In genomic region chr7:121005996-121006565, GRCh38 we compare ENCODE assay signal across 22 cellular contexts. TPM values are rescaled to one million over a fixed set of nuclear protein-coding genes. Genes with fewer than 3 reads are reported as not detected.
DNase-seq lines count a peak whose midpoint lies in the region; ATAC-seq and TF ChIP-seq lines count a peak whose summit lies in the region.
"Had no signal": no experiment of that assay in that cellular context is flagged by ENCODE, and none has a peak within 500 bp of the region (broad histone marks: within the 10 kb centered on the region; RNA-seq: fewer than 3 reads in every experiment).

No MANE protein-coding gene starts in this region.

- H3K79me1 ChIP-seq in IMR-90 (ENCODE audit: low read depth in 1 of 2, low read length in 2 of 2) = peaks cover 44 to 71% of the 10 kb centered on the region in 2 experiments

- dilution Hi-C loops in IMR-90 (cut with HindIII; ENCODE audit: low sequenced_read_pairs, unreplicated experiment) = no loop called here

- no peaks in the 10 kb centered on the region for H3K36me3 ChIP-seq in IMR-90 (ENCODE audit: control insufficient read depth, insufficient read depth, low read length)
- H3K36me3 ChIP-seq in colonic mucosa = no peaks in the 10 kb centered on the region
- no peaks in the 10 kb centered on the region for H3K36me3 ChIP-seq in mucosa of rectum (ENCODE audit: control insufficient read depth in 2 of 2, insufficient read depth in 2 of 2, low read length in 2 of 2)
- H3K36me3 ChIP-seq in skeletal muscle satellite cell (ENCODE audit: insufficient read depth, low read length) = no peaks in the 10 kb centered on the region
- H3K36me3 ChIP-seq: left lung had no signal

- peak overlapping the region; percentile 41; the same call in 1 of the 2 replicates for H3K4me2 ChIP-seq in IMR-90 (ENCODE audit: low read depth, low read length)
- H3K4me2 ChIP-seq in skeletal muscle satellite cell (ENCODE audit: low read length) = peak overlapping the region; percentile 15

- H3K56ac ChIP-seq in IMR-90 (ENCODE audit: extremely low read depth, insufficient read depth, low read length) = no peak overlapping the region

- WGBS in IMR-90 (ENCODE audit: extremely low coverage in 2 of 2, insufficient read length in 1 of 2), 2 experiments = no CpG with 5 or more reads among the region's 4 CpGs

- H3K4me1 ChIP-seq in IMR-90 (ENCODE audit: control insufficient read depth, insufficient read depth, low read length) (peaks cover 18% of the 10 kb centered on the region), colonic mucosa (no peaks in the 10 kb centered on the region), mucosa of rectum (ENCODE audit: control insufficient read depth in 2 of 2, insufficient read depth in 2 of 2, low read length in 2 of 2) (no peaks in the 10 kb centered on the region), skeletal muscle satellite cell (ENCODE audit: control insufficient read depth, insufficient read depth, low read length) (peaks cover 48% of the 10 kb centered on the region)

- H3K9me3 ChIP-seq in IMR-90 (ENCODE audit: control insufficient read depth, insufficient read depth, low read length) = no peaks in the 10 kb centered on the region
- no peaks in the 10 kb centered on the region for H3K9me3 ChIP-seq in colonic mucosa
- no peaks in the 10 kb centered on the region for H3K9me3 ChIP-seq in mucosa of rectum (ENCODE audit: control insufficient read depth in 2 of 2, low read length in 2 of 2)
- no peaks in the 10 kb centered on the region for H3K9me3 ChIP-seq in skeletal muscle satellite cell (replicated peaks; ENCODE audit: low read length)
- H3K9me3 ChIP-seq: left lung had no signal

- H2BK120ac ChIP-seq in IMR-90 (ENCODE audit: low read depth, low read length) = 0 out of 2 replicates have a peak overlapping the region, but pooled peaks have one; percentile 24

- no peak overlapping the region for H2BK5ac ChIP-seq in IMR-90 (ENCODE audit: low read depth, low read length, poor library complexity, severe bottlenecking)

- 0 out of 4 replicates have a peak overlapping the region, but pooled peaks of 1 of the 2 experiments have one; percentile 16 for H4K8ac ChIP-seq in IMR-90 (ENCODE audit: low read depth in 2 of 2, low read length in 2 of 2)

- no peak overlapping the region for H2BK20ac ChIP-seq in IMR-90 (ENCODE audit: low read depth, low read length)

- no peak overlapping the region for H2AK9ac ChIP-seq in IMR-90 (replicated peaks; ENCODE audit: low read depth, low read length, poor library complexity)

- TF ChIP-seq RAD21 in IMR-90 (IDR thresholded peaks at IDR 0.05; ENCODE audit: low read length) = no peak

- DNase-seq in IMR-90 (no peak), colonic mucosa (no peak), SIG-M5 treated with dmso at 0.1 percent for 504 hours (lab: John Stamatoyannopoulos, UW; ENCODE audit: unreplicated experiment) (no peak)
- DNase-seq in activated effector memory CD4-positive, alpha-beta T cell treated with anti-CD3 and anti-CD28 coated beads, Interleukin-2, amount 50 U/mL, for 16 hours = no peak
- DNase-seq: activated CD4-positive, alpha-beta T cell treated with anti-CD3 and anti-CD28 coated beads, Interleukin-2, amount 50 U/mL, for 4 hours; activated naive CD4-positive, alpha-beta T cell treated with anti-CD3 and anti-CD28 coated beads, Interleukin-2, amount 10 ng/mL, durations not matched to agents 7 days and 5 days; activated T-cell treated with anti-CD3 and anti-CD28 coated beads for 4 hours; HCEC 1CT; left lung; NCI-H1048; NCI-H2029 treated with DMSO at 0.1 percent for 48 hours; NCI-H446 treated with DMSO at 0.1 percent for 48 hours; NK-92 treated with Interleukin-12 subunit alpha and Interleukin-12 subunit beta, amount 100 ng/mL, for 24 hours; retina; stimulated activated CD4-positive, alpha-beta T cell treated with anti-CD3 and anti-CD28 coated beads, Interleukin-1b, Interleukin-23, amount 100 ng/mL, for 48 hours; stimulated activated naive CD8-positive, alpha-beta T cell treated with anti-CD3 and anti-CD28 coated beads, Interleukin-15, amount 100 ng/mL, for 72 hours; T-cell had no signal

- H3K27ac ChIP-seq in IMR-90 (ENCODE audit: insufficient read depth, low read length) (no peak overlapping the region), colonic mucosa (peak overlapping the region; percentile 6), mucosa of rectum (ENCODE audit: low read depth in 2 of 2, low read length in 2 of 2) (peak overlapping the region; percentile 34 to 57)
- H3K27ac ChIP-seq: left lung had no signal

- H3K9ac ChIP-seq in IMR-90 (ENCODE audit: low read depth, low read length) (no peak overlapping the region), colonic mucosa (ENCODE audit: low read depth in 2 of 2, low read length in 2 of 2) (no peak overlapping the region), mucosa of rectum (ENCODE audit: low read depth in 1 of 2, low read length in 2 of 2) (no peak overlapping the region), skeletal muscle satellite cell (ENCODE audit: low read depth, low read length) (no peak overlapping the region)

- no peak for TF ChIP-seq CTCF in IMR-90 (conservative IDR thresholded peaks at IDR 0.05; ENCODE audit: low read depth, low read length)
- TF ChIP-seq CTCF in colonic mucosa (IDR thresholded peaks at IDR 0.05) = no peak

- H4K20me1 ChIP-seq in IMR-90 (ENCODE audit: insufficient read depth, low read length) = peaks cover 9% of the 10 kb centered on the region; the same call in 1 of the 2 replicates

- no peak overlapping the region for H2AFZ ChIP-seq in IMR-90 (replicated peaks; ENCODE audit: low read length, poor library complexity)

- no peak for TF ChIP-seq POLR2A in IMR-90 (IDR thresholded peaks at IDR 0.05; ENCODE audit: low read depth, low read length)

- ATAC-seq in IMR-90 (ENCODE audit: low read depth) = no peak
- ATAC-seq in GM18870 (IDR thresholded peaks at IDR 0.05; ENCODE audit: unreplicated experiment) = no peak
- ATAC-seq in HG03196 (IDR thresholded peaks at IDR 0.05; ENCODE audit: unreplicated experiment) = no peak
- ATAC-seq: left lung; natural killer cell treated with Interleukin-12 subunit alpha and Interleukin-12 subunit beta and Interleukin-15 and Interleukin-18, amount 100 ng/mL, for 72 hours; stimulated activated naive CD8-positive, alpha-beta T cell treated with anti-CD3 and anti-CD28 coated beads, Interleukin-15, amount 100 ng/mL, for 72 hours; T-cell had no signal

- intact Hi-C loops in IMR-90 (cut with micrococcal nuclease) = no loop called here
- intact Hi-C loops in colonic mucosa (cut with DNase I) = no loop called here

- H3K4me3 ChIP-seq in IMR-90 (ENCODE audit: insufficient read depth, low read depth, low read length) (no peak overlapping the region), colonic mucosa (no peak overlapping the region), mucosa of rectum (ENCODE audit: low read length in 2 of 2) (no peak overlapping the region), skeletal muscle satellite cell (ENCODE audit: low read length) (no peak overlapping the region)
- H3K4me3 ChIP-seq: left lung had no signal

- H3K27me3 ChIP-seq in IMR-90 (ENCODE audit: control insufficient read depth, insufficient read depth, low read length) (no peaks in the 10 kb centered on the region), colonic mucosa (no peaks in the 10 kb centered on the region), mucosa of rectum (ENCODE audit: control insufficient read depth in 2 of 2, insufficient read depth in 2 of 2, low read length in 2 of 2) (no peaks in the 10 kb centered on the region), skeletal muscle satellite cell (ENCODE audit: control insufficient read depth, insufficient read depth, low read length) (no peaks in the 10 kb centered on the region)
- H3K27me3 ChIP-seq: left lung had no signal

- H4K91ac ChIP-seq in IMR-90 (ENCODE audit: insufficient read depth, low read depth, low read length) = no peak overlapping the region

- H3K23ac ChIP-seq in IMR-90 (ENCODE audit: low read depth, low read length) = 0 out of 2 replicates have a peak overlapping the region, but pooled peaks have one; percentile 18

- H3K18ac ChIP-seq in IMR-90 (ENCODE audit: low read depth, low read length) = peak overlapping the region; percentile 67; the same call in 1 of the 2 replicates

- no peak overlapping the region for H3K4ac ChIP-seq in IMR-90 (ENCODE audit: low read depth, low read length)

- peak overlapping the region; percentile 37; the same call in 1 of the 2 replicates for H4K5ac ChIP-seq in IMR-90 (ENCODE audit: low read depth, low read length)

- H2AK5ac ChIP-seq in IMR-90 (ENCODE audit: low read depth, low read length) = no peak overlapping the region

- POLR2A ChIA-PET in IMR-90 (lab: Charles Lee; ENCODE audit: unreplicated experiment) = no interaction called here

- H2BK15ac ChIP-seq in IMR-90 (ENCODE audit: low read depth, low read length) = no peak overlapping the region

- CTCF ChIA-PET in IMR-90 (lab: Yijun Ruan, JAX) = interaction anchor here (0.6 to 1.1 kb wide), 4 partner anchors 10 to 199 kb away, joined by 3 to 4 read pairs (median 3); no protein-coding TSS in a partner anchor

- H3K14ac ChIP-seq in IMR-90 (replicated peaks; ENCODE audit: low read depth, low read length) = no peak overlapping the region; the same call in 1 of the 2 replicates

- H3K9me1 ChIP-seq in IMR-90 (ENCODE audit: insufficient read depth, low read length) = peaks cover 18% of the 10 kb centered on the region

- in situ Hi-C loops in IMR-90 (cut with MboI; ENCODE audit: low sequenced_read_pairs) = no loop called here

- BruUV-seq in IMR-90 (replicated peaks; lab: Mats Ljungman, UMichigan) = no TSS peak

TF ChIP-seq in IMR-90, 13 proteins besides CTCF, POLR2A, EP300 and RAD21 (continues in another document):
- no peak for TF ChIP-seq MXI1 (IDR thresholded peaks at IDR 0.05; ENCODE audit: borderline replicate concordance, low read depth, low read length)
- no peak for TF ChIP-seq CHD1 (IDR thresholded peaks at IDR 0.05; ENCODE audit: low read depth, low read length)
- no peak for TF ChIP-seq NFE2L2 (IDR thresholded peaks at IDR 0.05; ENCODE audit: low read depth, low read length)
- no peak for TF ChIP-seq MAZ (IDR thresholded peaks at IDR 0.05; ENCODE audit: borderline replicate concordance, low read depth, low read length)
- no peak for TF ChIP-seq RCOR1 (IDR thresholded peaks at IDR 0.05; ENCODE audit: insufficient replicate concordance, low read length)
- TF ChIP-seq FOS (IDR thresholded peaks at IDR 0.05; ENCODE audit: low read depth, low read length) = no peak

RNA-seq across cellular contexts. Expression of gene CPED1, which starts 17.6 kb away (rescaled TPM):
- total RNA-seq in IMR-90 (2012; rRNA removed) = 96.8 and 102 TPM in 2 replicates
- polyA plus RNA-seq in IMR-90 (2012; rRNA removed) = 28.7 and 31.2 TPM in 2 replicates
- 11.9 and 18.5 TPM in 2 replicates for polyA plus RNA-seq in IMR-90 (2012; cell fraction: cytosol; rRNA removed)
- polyA plus RNA-seq in IMR-90 (2012; cell fraction: nucleus; rRNA removed; ENCODE audit: low replicate concordance) = 9.1 and 28.6 TPM in 2 replicates
- 10 to 100 TPM in 1 of 2 donors, 1 to 10 TPM in 1; 4.0 to 15.9 TPM for total RNA-seq in colonic mucosa
- 28.6 and 29.9 TPM in 2 replicates for total RNA-seq in skeletal muscle satellite cell (2012; rRNA removed)
- total RNA-seq: natural killer cell treated with Interleukin-12 subunit alpha and Interleukin-12 subunit beta and Interleukin-15 and Interleukin-18, amount 100 ng/mL, for 72 hours had no signal

RNA-seq across cellular contexts. Expression of gene ING3, which starts 55.5 kb away (rescaled TPM):
- 11.3 and 14.4 TPM in 2 replicates for total RNA-seq in IMR-90 (2012; rRNA removed)
- polyA plus RNA-seq in IMR-90 (2012; rRNA removed) = 6.8 and 7.2 TPM in 2 replicates
- polyA plus RNA-seq in IMR-90 (2012; cell fraction: cytosol; rRNA removed) = 0.82 and 1.1 TPM in 2 replicates
- 1.3 and 13.2 TPM in 2 replicates for polyA plus RNA-seq in IMR-90 (2012; cell fraction: nucleus; rRNA removed; ENCODE audit: low replicate concordance)
- total RNA-seq in colonic mucosa = 10 to 100 TPM; 12.7 to 13.6 TPM
- total RNA-seq in skeletal muscle satellite cell (2012; rRNA removed) = 7.2 and 9.4 TPM in 2 replicates
